In the genomic region with DNA sequence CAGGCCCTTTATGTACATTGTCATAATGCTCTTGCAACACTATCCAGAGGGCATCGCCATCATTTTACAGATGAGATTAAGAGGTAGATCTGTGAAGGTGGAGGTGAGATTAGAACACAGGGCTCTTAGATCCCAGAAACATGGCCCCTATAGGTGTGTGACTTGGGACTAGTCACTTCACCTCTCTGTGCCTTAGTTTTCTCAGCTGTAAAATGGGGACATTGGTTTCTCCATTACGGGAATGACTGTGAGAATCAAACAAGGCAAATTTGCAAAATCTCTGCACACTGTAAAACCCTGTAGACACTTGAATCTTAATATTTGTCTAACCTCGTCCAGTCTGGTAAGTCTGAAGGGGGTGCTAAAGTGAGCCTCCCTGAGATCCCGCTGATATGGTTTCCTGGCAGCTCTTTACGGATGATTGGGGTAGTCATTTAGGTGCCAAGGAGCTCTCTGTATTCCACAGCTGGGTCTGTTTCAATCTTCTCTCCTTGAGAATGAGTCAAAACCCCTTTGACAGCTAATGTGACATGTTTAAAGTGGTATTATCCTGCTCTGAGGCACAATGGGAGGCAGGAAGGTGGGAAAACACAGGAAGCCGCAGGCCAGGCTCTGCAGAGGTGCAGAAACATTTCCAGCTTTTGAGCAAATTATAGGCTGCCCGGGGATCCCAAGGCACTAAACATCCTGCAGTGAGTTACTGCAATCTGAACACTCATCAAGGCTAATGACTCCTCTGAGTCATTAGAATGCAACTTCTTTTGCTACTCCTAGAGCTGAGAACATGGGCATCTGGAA, we compare ENCODE assay signal across 10 cellular contexts.
DNase-seq lines count a peak whose midpoint lies in the region; ATAC-seq and TF ChIP-seq lines count a peak whose summit lies in the region.
"Had no signal": no experiment of that assay in that cellular context is flagged by ENCODE, and none has a peak within 500 bp of the region (broad histone marks: within the 10 kb centered on the region; RNA-seq: fewer than 3 reads in every experiment).

No MANE protein-coding gene starts in this region.

- H3K79me1 ChIP-seq in neuronal stem cell (ENCODE audit: low read depth, low read length): no peaks in the 10 kb centered on the region

- no peak overlapping the region for H3K9ac ChIP-seq in neuronal stem cell (ENCODE audit: low read depth, low read length, poor library complexity)

- H3K23ac ChIP-seq in neuronal stem cell (ENCODE audit: low read depth, low read length, poor library complexity): no peak overlapping the region

- H2AFZ ChIP-seq in neuronal stem cell (ENCODE audit: low read length): peak overlapping the region; percentile 83

- peaks cover 0 to 5% of the 10 kb centered on the region in 2 donors for H3K36me3 ChIP-seq in neuronal stem cell (replicated peaks in 1 of 2; ENCODE audit: control insufficient read depth in 2 of 2, insufficient read depth in 2 of 2, low read length in 2 of 2)
- no peaks in the 10 kb centered on the region for H3K36me3 ChIP-seq in transverse colon

- no peak overlapping the region for H3K14ac ChIP-seq in neuronal stem cell (ENCODE audit: low read length)

- intact Hi-C loops in transverse colon (cut with DNase I; ENCODE audit: low total_unique reads): no loop called here

- H3K4me1 ChIP-seq in neuronal stem cell (ENCODE audit: control insufficient read depth in 2 of 2, insufficient read depth in 1 of 2, low read depth in 1 of 2, low read length in 2 of 2) (peaks cover 8 to 16% of the 10 kb centered on the region in 2 donors), transverse colon (peaks cover 0 to 39% (median 18%) of the 10 kb centered on the region in 4 donors)

- no peak overlapping the region for H3K18ac ChIP-seq in neuronal stem cell (ENCODE audit: low read length)

- H3K4me3 ChIP-seq in epithelial cell of esophagus (ENCODE audit: low read length): no peak overlapping the region
- no peak overlapping the region for H3K4me3 ChIP-seq in neuronal stem cell (ENCODE audit: low read length in 2 of 2)
- no peak overlapping the region for H3K4me3 ChIP-seq in transverse colon

- no CpG with 5 or more reads among the region's 7 CpGs for WGBS in neuronal stem cell (ENCODE audit: extremely low coverage in 2 of 2, insufficient read length in 2 of 2, insufficient replicate concordance in 1 of 2), 2 donors
- 74 to 94% methylated on average over 2 to 7 of the region's 7 CpGs for WGBS in transverse colon (ENCODE audit: low coverage in 1 of 2), 2 donors

- ATAC-seq in HG03571 (IDR thresholded peaks at IDR 0.05; ENCODE audit: unreplicated experiment) (no peak), GM18870 (IDR thresholded peaks at IDR 0.05; ENCODE audit: unreplicated experiment) (no peak)

- no peak overlapping the region for H2AK5ac ChIP-seq in neuronal stem cell (ENCODE audit: low read depth, low read length)

- TF ChIP-seq POLR2A in transverse colon (IDR thresholded peaks at IDR 0.05): no peak

- H3K27me3 ChIP-seq in neuronal stem cell (ENCODE audit: control insufficient read depth in 3 of 3, insufficient read depth in 3 of 3, low read depth in 1 of 3, low read length in 3 of 3) (no peaks in the 10 kb centered on the region), transverse colon (no peaks in the 10 kb centered on the region)

- H2BK12ac ChIP-seq in neuronal stem cell (ENCODE audit: low read length): no peak overlapping the region

- no peak overlapping the region for H3K27ac ChIP-seq in neuronal stem cell (replicated peaks; ENCODE audit: low read length)
- no peak overlapping the region for H3K27ac ChIP-seq in transverse colon

- in situ Hi-C loops in transverse colon (cut with MboI; ENCODE audit: low pct_ligation_motif_present in 1 of 4, low pct_unique_long_range_greater_than_20kb in 1 of 4, low sequenced_read_pairs in 3 of 4): no loop called here

- DNase-seq in AG20443 (ENCODE audit: low spot score) (peak; percentile 89), NCI-H2227 treated with DMSO at 0.1 percent for 48 hours (lab: John Stamatoyannopoulos, UW) (peak; percentile 77), epithelial cell of esophagus (ENCODE audit: low read depth) (peak; percentile 83), neuronal stem cell (ENCODE audit: low spot score) (no peak), NAMALWA (ENCODE audit: low spot score) (no peak), transverse colon (no peak)
- DNase-seq: activated CD4-positive, CD25-positive, alpha-beta regulatory T cell; Calu3 had no signal

- no peak overlapping the region for H2BK120ac ChIP-seq in neuronal stem cell (ENCODE audit: low read depth, low read length)

- no peak overlapping the region for H2BK15ac ChIP-seq in neuronal stem cell (ENCODE audit: low read length)

- H3K9me3 ChIP-seq in neuronal stem cell (replicated peaks in 1 of 2; ENCODE audit: control insufficient read depth in 2 of 2, insufficient read depth in 1 of 2, low read depth in 1 of 2, low read length in 2 of 2): peaks cover 5 to 10% of the 10 kb centered on the region in 2 donors
- no peaks in the 10 kb centered on the region for H3K9me3 ChIP-seq in transverse colon

- H2BK5ac ChIP-seq in neuronal stem cell (ENCODE audit: low read length): no peak overlapping the region

- H4K8ac ChIP-seq in neuronal stem cell (ENCODE audit: low read depth, low read length): no peak overlapping the region

- no peak for TF ChIP-seq CTCF in epithelial cell of esophagus (IDR thresholded peaks at IDR 0.05; ENCODE audit: insufficient read depth, low read depth, low read length, missing control alignments)
- no peak for TF ChIP-seq CTCF in transverse colon (IDR thresholded peaks at IDR 0.05)

- TF ChIP-seq EP300 in transverse colon (IDR thresholded peaks at IDR 0.05; ENCODE audit: low read depth): no peak

- H3K4ac ChIP-seq in neuronal stem cell (ENCODE audit: low read length): no peak overlapping the region

- no peak overlapping the region for H3K4me2 ChIP-seq in neuronal stem cell (ENCODE audit: insufficient read depth, low read length, poor library complexity, severe bottlenecking)

- H4K91ac ChIP-seq in neuronal stem cell (ENCODE audit: low read depth, low read length, poor library complexity): no peak overlapping the region

Comparison
In these comparisons a context has a peak if more than half of its experiments do, and no peak if none do; other contexts are left out.
1. DNase-seq: peak in AG20443 (single experiment), NCI-H2227 treated with DMSO at 0.1 percent for 48 hours (single experiment) and epithelial cell of esophagus (single experiment); none in neuronal stem cell (single experiment), NAMALWA (single experiment) and transverse colon (single experiment).